18 cellular contexts compared by ENCODE assay signal in the genomic region with DNA sequence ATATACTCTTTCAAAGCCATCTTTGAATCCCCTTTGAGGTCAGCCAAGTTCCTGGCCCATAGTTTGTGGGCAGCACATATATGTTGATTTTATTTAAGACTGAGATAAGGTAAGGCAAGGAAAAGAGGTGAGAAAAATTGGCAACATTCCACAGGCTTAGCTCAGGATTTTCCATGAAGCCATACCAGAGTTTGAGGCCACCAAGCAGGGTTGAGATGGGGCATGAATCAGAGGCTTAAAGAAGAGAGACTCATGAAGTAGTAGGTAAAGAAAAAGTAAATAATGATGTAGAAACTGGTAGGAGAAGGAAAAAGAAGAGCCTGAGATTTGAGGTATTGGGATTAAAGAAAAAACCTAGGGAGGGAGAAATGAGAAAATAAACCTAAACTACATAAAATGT.
"Had no signal": no experiment of that assay in that cellular context is flagged by ENCODE, and none has a peak within 500 bp of the region (broad histone marks: within the 10 kb centered on the region; RNA-seq: fewer than 3 reads in every experiment).

No MANE protein-coding gene starts in this region.

- H3K27me3 Mint-ChIP-seq: activated CD4-positive, alpha-beta memory T cell treated with anti-CD3 and anti-CD28 coated beads for 36 hours; activated CD4-positive, alpha-beta T cell treated with anti-CD3 and anti-CD28 coated beads for 36 hours had no signal

- H3K27me3 ChIP-seq: adrenal gland had no signal

- H3K9me3 ChIP-seq: adrenal gland, lower lobe of right lung had no signal

- H3K27ac ChIP-seq: lower lobe of right lung, WERI-Rb-1 had no signal

- H3K9me3 Mint-ChIP-seq: activated CD4-positive, alpha-beta memory T cell treated with anti-CD3 and anti-CD28 coated beads for 36 hours; activated naive CD4-positive, alpha-beta T cell treated with anti-CD3 and anti-CD28 coated beads for 36 hours; mesothelial cell of epicardium; neural crest cell; T-helper 1 cell treated with Interleukin-12 subunit alpha and Interleukin-12 subunit beta and Interleukin-4 antibody, amounts not matched to agents 30 μg/mL and 1 μg/mL, for 36 hours had no signal

- H3K4me3 ChIP-seq: adrenal gland, lower lobe of right lung had no signal

- H3K4me3 Mint-ChIP-seq: activated CD4-positive, alpha-beta memory T cell treated with anti-CD3 and anti-CD28 coated beads for 36 hours; activated CD4-positive, alpha-beta T cell treated with anti-CD3 and anti-CD28 coated beads for 36 hours; activated naive CD4-positive, alpha-beta T cell treated with anti-CD3 and anti-CD28 coated beads for 36 hours; mesothelial cell of epicardium; neural crest cell; T-helper 1 cell treated with Interleukin-12 subunit alpha and Interleukin-12 subunit beta and Interleukin-4 antibody, amounts not matched to agents 30 μg/mL and 1 μg/mL, for 36 hours had no signal

- FAIRE-seq: colon had no signal

- ATAC-seq: lower lobe of right lung, sciatic nerve had no signal

- H3K27ac Mint-ChIP-seq: activated CD4-positive, alpha-beta memory T cell treated with anti-CD3 and anti-CD28 coated beads for 36 hours; activated CD4-positive, alpha-beta T cell treated with anti-CD3 and anti-CD28 coated beads for 36 hours; activated naive CD4-positive, alpha-beta T cell treated with anti-CD3 and anti-CD28 coated beads for 36 hours; mesothelial cell of epicardium; T-helper 1 cell treated with Interleukin-12 subunit alpha and Interleukin-12 subunit beta and Interleukin-4 antibody, amounts not matched to agents 30 μg/mL and 1 μg/mL, for 36 hours had no signal

- H3K36me3 ChIP-seq: adrenal gland, lower lobe of right lung, WERI-Rb-1 had no signal

- DNase-seq: activated CD4-positive, alpha-beta memory T cell treated with anti-CD3 and anti-CD28 coated beads for 36 hours; activated CD4-positive, alpha-beta T cell treated with anti-CD3 and anti-CD28 coated beads for 36 hours; activated CD8-positive, alpha-beta memory T cell treated with anti-CD3 and anti-CD28 coated beads, Interleukin-2, amount 50 U/mL, for 4 hours; activated naive CD4-positive, alpha-beta T cell treated with anti-CD3 and anti-CD28 coated beads for 36 hours; adrenal gland; foreskin fibroblast; head of caudate nucleus; kidney glomerular epithelial cell; lower lobe of right lung; stimulated activated CD4-positive, alpha-beta T cell treated with anti-CD3 and anti-CD28 coated beads, Interleukin-12 subunit alpha, Interleukin-12 subunit beta, amount 100 ng/mL, for 4 hours; stimulated activated CD4-positive, alpha-beta T cell treated with anti-CD3 and anti-CD28 coated beads, Interleukin-2, amount 100 ng/mL, for 24 hours; trophoblast cell; WERI-Rb-1 had no signal

- H3K4me1 Mint-ChIP-seq: neural crest cell had no signal

- H3K36me3 Mint-ChIP-seq: activated CD4-positive, alpha-beta memory T cell treated with anti-CD3 and anti-CD28 coated beads for 36 hours; mesothelial cell of epicardium had no signal
